8 cellular contexts compared by ENCODE assay signal in genomic region chr16:2531371-2531695, GRCh38. TPM values are rescaled to one million over a fixed set of nuclear protein-coding genes. Genes with fewer than 3 reads are reported as not detected.
A peak's percentile ranks its signal among the peaks of the same experiment; 100 is the strongest.
DNase-seq lines count a peak whose midpoint lies in the region; ATAC-seq, FAIRE-seq and TF ChIP-seq lines count a peak whose summit lies in the region.

A gene with protein sequence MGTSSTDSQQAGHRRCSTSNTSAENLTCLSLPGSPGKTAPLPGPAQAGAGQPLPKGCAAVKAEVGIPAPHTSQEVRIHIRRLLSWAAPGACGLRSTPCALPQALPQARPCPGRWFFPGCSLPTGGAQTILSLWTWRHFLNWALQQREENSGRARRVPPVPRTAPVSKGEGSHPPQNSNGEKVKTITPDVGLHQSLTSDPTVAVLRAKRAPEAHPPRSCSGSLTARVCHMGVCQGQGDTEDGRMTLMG (minus strand): TSS chr16:2531408. CDS start chr16:2531073, 335 bp downstream.

- intact Hi-C loops in A673 (cut with micrococcal nuclease; ENCODE audit: unreplicated experiment) (no loop called here), GM12878 (cut with micrococcal nuclease; ENCODE audit: unreplicated experiment) (loop anchor here (10.0 kb wide), 1 partner anchor 153 kb away; the partner anchor contains the start of gene KCTD5), uterus (cut with DNase I; ENCODE audit: low total_unique reads) (no loop called here)

- CTCF ChIA-PET in A673 (lab: Charles Lee): no interaction called here
- CTCF ChIA-PET in GM12878 (lab: Yijun Ruan, JAX): no interaction called here

- RAD21 ChIA-PET in GM12878 (lab: Charles Lee; ENCODE audit: unreplicated experiment): no interaction called here

- H3K27ac ChIP-seq in A673 (ENCODE audit: low read depth, low read length, poor library complexity, severe bottlenecking) (peak within 1 kb of the TSS; percentile 83), GM12878 (ENCODE audit: control insufficient read depth, insufficient read depth) (peak within 1 kb of the TSS; percentile 89), lung (ENCODE audit: low read depth in 1 of 2, low read length in 1 of 2) (peak within 1 kb of the TSS; percentile 79 to 90), uterus (peak within 1 kb of the TSS; percentile 92 to 96)

- in situ Hi-C loops in GM12878 (cut with MboI): no loop called here

- DNase-seq in A673 (ENCODE audit: low spot score) (no peak), GM12878 (ENCODE audit: low read depth, low spot score) (no peak), lung (ENCODE audit: low spot score) (peak; percentile 42), uterus (peak in 1 of 2 donors; percentile 52), DMS114 treated with DMSO at 0.1 percent for 48 hours (lab: John Stamatoyannopoulos, UW; ENCODE audit: unreplicated experiment) (no peak)

- H3K36me3 ChIP-seq in A673 (ENCODE audit: insufficient read depth, low read length, poor library complexity, severe bottlenecking): peaks cover 10% of the 10 kb centered on the region
- H3K36me3 ChIP-seq in GM12878 (ENCODE audit: control insufficient read depth in 2 of 2, insufficient read depth in 2 of 2, low read length in 1 of 2): peaks cover 4 to 18% of the 10 kb centered on the region in 2 experiments; a peak in 3 of 4 replicates
- H3K36me3 ChIP-seq in lung (ENCODE audit: control insufficient read depth in 2 of 2, insufficient read depth in 2 of 2, low read length in 2 of 2): peaks cover 0 to 32% of the 10 kb centered on the region in 2 donors
- no peaks in the 10 kb centered on the region for H3K36me3 ChIP-seq in uterus

- TF ChIP-seq CTCF in A673 (conservative IDR thresholded peaks at IDR 0.05; ENCODE audit: low read depth, low read length) (no peak), GM12878 (IDR thresholded peaks at IDR 0.05 in 2 of 3, conservative IDR thresholded peaks at IDR 0.05 in 1 of 3; ENCODE audit: control insufficient read depth in 2 of 3, extremely low read depth in 1 of 3, insufficient read depth in 1 of 3, low read depth in 3 of 3, low read length in 3 of 3) (no peak), lung (IDR thresholded peaks at IDR 0.05; ENCODE audit: control extremely low read depth, extremely low read depth) (no peak), uterus (IDR thresholded peaks at IDR 0.05) (no peak)

- no TSS peak for BruUV-seq in A673 (replicated peaks; lab: Mats Ljungman, UMichigan)
- BruUV-seq in GM12878 (replicated peaks; lab: Mats Ljungman, UMichigan): no TSS peak

- H2AFZ ChIP-seq in GM12878 (ENCODE audit: control insufficient read depth, low read depth, low read length): peak within 1 kb of the TSS; percentile 82

- no peak for TF ChIP-seq POLR2A in GM12878 (IDR thresholded peaks at IDR 0.05; ENCODE audit: low read depth, low read length)
- no peak for TF ChIP-seq POLR2A in uterus (IDR thresholded peaks at IDR 0.05)

- peak within 1 kb of the TSS; percentile 85 for H3K9ac ChIP-seq in GM12878 (ENCODE audit: control insufficient read depth, insufficient read depth, low read length)

- H3K4me3 ChIP-seq in A673 (ENCODE audit: low read depth, low read length, poor library complexity, severe bottlenecking) (peak within 1 kb of the TSS; percentile 61), GM12878 (peak within 1 kb of the TSS; percentile 95), lung (peak within 1 kb of the TSS; percentile 48), uterus (peak within 1 kb of the TSS; percentile 64 to 76)

- no peak for TF ChIP-seq RAD21 in GM12878 (IDR thresholded peaks at IDR 0.05; ENCODE audit: insufficient read depth, low read depth, low read length)

- no peak for FAIRE-seq in GM12878 (lab: Jason Lieb, UNC)

- 13% methylated on average over 11 of the region's 11 CpGs for WGBS in GM12878 (ENCODE audit: insufficient coverage, insufficient replicate concordance, low lambda C conversion rate, missing lambda C conversion rate)
- 13% methylated on average over 11 of the region's 11 CpGs for WGBS in lung, 2 donors

- ATAC-seq in HG02678 (IDR thresholded peaks at IDR 0.05; ENCODE audit: unreplicated experiment): peak; percentile 2
- no peak for ATAC-seq in GM12878
- no peak for ATAC-seq in lung (ENCODE audit: insufficient read depth, low FRiP score)
- ATAC-seq in GM18858 (IDR thresholded peaks at IDR 0.05; ENCODE audit: unreplicated experiment): no peak
- no peak for ATAC-seq in HG03097 (IDR thresholded peaks at IDR 0.05; ENCODE audit: low FRiP score, unreplicated experiment)

- POLR2A ChIA-PET in A673 (lab: Charles Lee; ENCODE audit: low non-redundant PET): interaction anchor here (0.6 to 0.7 kb wide), 2 partner anchors 205 to 932 kb away, joined by 6 to 11 read pairs; no protein-coding TSS in a partner anchor
- POLR2A ChIA-PET in GM12878 (lab: Charles Lee): interaction anchor here (1.1 kb wide), 1 partner anchor 11 kb away, joined by 4 read pairs; the partner anchor contains the start of gene AMDHD2

- SMC1A ChIA-PET in GM12878 (lab: Charles Lee; ENCODE audit: uncharacterized antibody, unreplicated experiment): no interaction called here

- H3K9me3 ChIP-seq in A673 (ENCODE audit: low read depth, low read length, poor library complexity, severe bottlenecking): no peaks in the 10 kb centered on the region
- no peaks in the 10 kb centered on the region for H3K9me3 ChIP-seq in GM12878 (replicated peaks; ENCODE audit: control insufficient read depth, insufficient read depth, low read length)
- H3K9me3 ChIP-seq in lung (ENCODE audit: control insufficient read depth in 2 of 2, insufficient read depth in 1 of 2, low read length in 1 of 2): no peaks in the 10 kb centered on the region
- no peaks in the 10 kb centered on the region for H3K9me3 ChIP-seq in uterus

- peak within 1 kb of the TSS; percentile 100 for H3K4me2 ChIP-seq in GM12878 (ENCODE audit: control insufficient read depth, insufficient read depth)

- H4K20me1 ChIP-seq in GM12878 (ENCODE audit: control insufficient read depth, insufficient read depth): no peaks in the 10 kb centered on the region

- no peak for TF ChIP-seq EP300 in GM12878 (IDR thresholded peaks at IDR 0.05; ENCODE audit: borderline replicate concordance in 1 of 2, control insufficient read depth in 1 of 2, low read depth in 2 of 2, low read length in 2 of 2)

- H3K27me3 ChIP-seq in A673 (replicated peaks; ENCODE audit: insufficient read depth, low read depth, low read length, poor library complexity): no peaks in the 10 kb centered on the region
- no peaks in the 10 kb centered on the region for H3K27me3 ChIP-seq in GM12878 (replicated peaks in 1 of 2; ENCODE audit: control insufficient read depth in 2 of 2, insufficient read depth in 2 of 2, low read length in 1 of 2)
- no peaks in the 10 kb centered on the region for H3K27me3 ChIP-seq in lung (ENCODE audit: control insufficient read depth, insufficient read depth)
- H3K27me3 ChIP-seq in uterus: no peaks in the 10 kb centered on the region

- H3K79me2 ChIP-seq in GM12878 (ENCODE audit: control insufficient read depth, insufficient read depth, low read length): no peaks in the 10 kb centered on the region

- H3K4me1 ChIP-seq in A673 (ENCODE audit: insufficient read depth, low read length, poor library complexity, severe bottlenecking) (peaks cover 5% of the 10 kb centered on the region), GM12878 (ENCODE audit: control insufficient read depth, insufficient read depth, low read length) (peaks cover 13% of the 10 kb centered on the region), lung (ENCODE audit: control insufficient read depth in 2 of 2, insufficient read depth in 2 of 2, low read length in 2 of 2) (peaks cover 0 to 7% of the 10 kb centered on the region in 2 donors), uterus (no peaks in the 10 kb centered on the region)

TF ChIP-seq in GM12878, 131 proteins besides CTCF, POLR2A, EP300 and RAD21:
- no peak for TF ChIP-seq SMAD1 (IDR thresholded peaks at IDR 0.05; ENCODE audit: low read depth, partially characterized antibody)
- no peak for TF ChIP-seq CBFB (IDR thresholded peaks at IDR 0.05; ENCODE audit: low read depth)
- TF ChIP-seq RUNX3 (IDR thresholded peaks at IDR 0.05; ENCODE audit: low read length): no peak
- no peak for TF ChIP-seq TCF3 (IDR thresholded peaks at IDR 0.05; ENCODE audit: borderline replicate concordance, insufficient read depth, low read depth, low read length)

RNA-seq across cellular contexts. Expression of the gene that starts here (rescaled TPM):
- total RNA-seq in A673 (2021) (not detected in 2 replicates), GM12878 (2014; rRNA removed) (not detected in 2 replicates), GM12878 (2014; rRNA removed; fragmentation: Illumina TruSeq; extraction: Trizol) (not detected in 2 replicates), GM12878 (2021) (0.15 TPM in 1 of 2 replicates, not detected in the other), lung (1 to 10 TPM in 1 of 2 donors, under 1 TPM in 1; 0.65 to 2.1 TPM), uterus (1 to 10 TPM in 1 of 4 donors, under 1 TPM in 1, not detected in 2; 0.46 to 3.3 TPM)
- total RNA-seq in GM12878 (2013; cell fraction: nucleolus; rRNA removed): 0.98 TPM in 1 of 2 replicates, not detected in the other
- not detected for polyA plus RNA-seq in GM12878 (2011; ENCODE audit: low read depth)
- polyA plus RNA-seq in GM12878 (2011; rRNA removed) (0.05 TPM in 1 of 2 replicates, not detected in the other), GM12878 (2014; fragmentation: Illumina TruSeq; extraction: Trizol) (not detected in 2 replicates), GM12878 (2014; fragmentation: Nextera tagmentation; extraction: Ambion mirVana) (1 to 10 TPM in 1 of 2 experiments, not detected in 1; 1.5 TPM), GM12878 (2014; rRNA removed) (not detected in 2 replicates), GM12878 (2016; fragmentation: Nextera tagmentation; extraction: Ambion mirVana) (1 to 10 TPM; 3.9 to 8.2 TPM), lung (1 to 10 TPM; 1.1 to 1.6 TPM)
- 0.13 TPM in 1 of 2 replicates, not detected in the other for polyA plus RNA-seq in GM12878 (2011; cell fraction: cytosol; rRNA removed)
- 0.16 TPM in 1 of 2 replicates, not detected in the other for polyA plus RNA-seq in GM12878 (2011; cell fraction: nucleus; rRNA removed)
- 2.8 TPM in 1 of 2 replicates, not detected in the other for polyA plus RNA-seq in GM12878 (2012)
- polyA minus RNA-seq in GM12878 (2011; rRNA and poly(A)+ RNA removed): 0.31 TPM in 1 of 2 replicates, not detected in the other
- polyA minus RNA-seq in GM12878 (2011; cell fraction: cytosol; rRNA and poly(A)+ RNA removed): not detected in 2 replicates
- polyA minus RNA-seq in GM12878 (2011; cell fraction: nucleus; rRNA and poly(A)+ RNA removed): 0.36 and 0.96 TPM in 2 replicates
